8 cellular contexts compared by ENCODE assay signal in the genomic region with DNA sequence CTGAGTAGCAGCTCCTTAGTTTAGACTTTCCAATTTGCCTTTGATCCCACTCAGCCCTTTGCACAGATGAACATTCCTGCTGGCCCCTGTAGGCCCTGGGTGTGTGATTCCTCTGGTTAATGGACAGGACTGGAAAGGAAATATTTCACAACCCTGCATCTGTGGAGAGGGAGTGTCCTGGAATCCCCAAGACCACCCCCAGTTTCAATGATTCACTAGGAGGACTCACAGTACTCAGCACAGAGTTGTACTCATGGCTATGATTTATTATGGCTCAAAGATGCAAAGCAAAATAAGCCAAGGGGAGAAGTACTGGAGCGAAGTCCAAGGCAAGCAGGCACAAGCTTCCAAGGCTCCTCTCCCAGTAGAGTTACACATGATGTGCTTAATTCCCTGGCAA. TPM values are rescaled to one million over a fixed set of nuclear protein-coding genes. Genes with fewer than 3 reads are reported as not detected.
A peak's percentile ranks its signal among the peaks of the same experiment; 100 is the strongest.
DNase-seq lines count a peak whose midpoint lies in the region; ATAC-seq and TF ChIP-seq lines count a peak whose summit lies in the region.

No MANE protein-coding gene starts in this region.

- no peak overlapping the region for H3K4me3 Mint-ChIP-seq in CD4-positive, alpha-beta memory T cell

- ATAC-seq in Right ventricle myocardium inferior = peak; percentile 63
- ATAC-seq in HG02981 (IDR thresholded peaks at IDR 0.05; ENCODE audit: unreplicated experiment) = no peak

- H3K27me3 Mint-ChIP-seq in CD4-positive, alpha-beta memory T cell = no peaks in the 10 kb centered on the region

- CTCF ChIA-PET in CD4-positive, alpha-beta memory T cell (lab: Charles Lee; ENCODE audit: partially characterized antibody) = interaction anchor here (2.1 kb wide), 1 partner anchor 10 kb away, joined by 8 read pairs; no protein-coding TSS in a partner anchor

- H3K4me1 Mint-ChIP-seq in CD4-positive, alpha-beta memory T cell = no peaks in the 10 kb centered on the region

- peaks cover 0 to 3% (median 0%) of the 10 kb centered on the region in 8 donors for H3K9me3 Mint-ChIP-seq in CD4-positive, alpha-beta memory T cell

- H3K4me3 ChIP-seq in right atrium auricular region = no peak overlapping the region
- no peak overlapping the region for H3K4me3 ChIP-seq in epithelial cell of esophagus (ENCODE audit: low read length)
- no peak overlapping the region for H3K4me3 ChIP-seq in CD4-positive, alpha-beta memory T cell (ENCODE audit: low read length in 2 of 2)

- H3K36me3 Mint-ChIP-seq in CD4-positive, alpha-beta memory T cell = no peaks in the 10 kb centered on the region

- no peaks in the 10 kb centered on the region for H3K36me3 ChIP-seq in right atrium auricular region
- no peaks in the 10 kb centered on the region for H3K36me3 ChIP-seq in CD4-positive, alpha-beta memory T cell (ENCODE audit: insufficient read depth, low read length)

- POLR2A ChIA-PET in CD4-positive, alpha-beta memory T cell (lab: Charles Lee; ENCODE audit: partially characterized antibody) = no interaction called here

- peaks cover 0 to 26% of the 10 kb centered on the region in 2 donors for H3K4me1 ChIP-seq in right atrium auricular region
- no peaks in the 10 kb centered on the region for H3K4me1 ChIP-seq in CD4-positive, alpha-beta memory T cell (ENCODE audit: insufficient read depth, low read length)

- no peaks in the 10 kb centered on the region for H3K9me3 ChIP-seq in right atrium auricular region
- H3K9me3 ChIP-seq in CD4-positive, alpha-beta memory T cell (ENCODE audit: control insufficient read depth in 1 of 2, low read length in 2 of 2) = no peaks in the 10 kb centered on the region

- H3K27ac ChIP-seq in right atrium auricular region = peak overlapping the region in 1 of 2 donors; percentile 9
- no peak overlapping the region for H3K27ac ChIP-seq in CD4-positive, alpha-beta memory T cell (ENCODE audit: low read depth, low read length)

- no peaks in the 10 kb centered on the region for H3K27me3 ChIP-seq in right atrium auricular region
- H3K27me3 ChIP-seq in CD4-positive, alpha-beta memory T cell (ENCODE audit: insufficient read depth, low read length) = no peaks in the 10 kb centered on the region

- intact Hi-C loops in Right ventricle myocardium inferior (cut with DNase I) = loop anchor here (5.0 kb wide), 2 partner anchors 41 to 54 kb away; a partner anchor contains a TSS
- intact Hi-C loops in CD4-positive, alpha-beta memory T cell (cut with micrococcal nuclease) = no loop called here

- DNase-seq in Right ventricle myocardium inferior (ENCODE audit: missing footprints) (no peak), right atrium auricular region (ENCODE audit: low spot score) (no peak), epithelial cell of esophagus (ENCODE audit: low read depth) (peak; percentile 97), medulla oblongata (ENCODE audit: extremely low spot score) (peak; percentile 19), occipital lobe (lab: John Stamatoyannopoulos, UW) (no peak), ureter (ENCODE audit: low spot score) (no peak)
- DNase-seq in CD4-positive, alpha-beta memory T cell = no peak

- H3K27ac Mint-ChIP-seq in CD4-positive, alpha-beta memory T cell = no peak overlapping the region

- TF ChIP-seq CTCF in right atrium auricular region (IDR thresholded peaks at IDR 0.05) (no peak), epithelial cell of esophagus (IDR thresholded peaks at IDR 0.05; ENCODE audit: insufficient read depth, low read depth, low read length, missing control alignments) (no peak)

RNA-seq across cellular contexts. Expression of a gene that starts 42.4 kb away (rescaled TPM):
- 110 TPM for total RNA-seq in Right ventricle myocardium inferior
- total RNA-seq in right atrium auricular region = 10 to 100 TPM; 46.3 to 51.7 TPM
- 10 to 100 TPM in 1 of 2 experiments, 1 to 10 TPM in 1; 9.9 to 10.3 TPM for total RNA-seq in CD4-positive, alpha-beta memory T cell
- polyA plus RNA-seq in CD4-positive, alpha-beta memory T cell = 1 to 10 TPM; 2.4 to 7.7 TPM
- total RNA-seq in occipital lobe = 4.5 TPM
- 197 TPM for total RNA-seq in ureter

Comparison
In these comparisons a context has a peak if more than half of its experiments do, and no peak if none do; other contexts are left out.
1. DNase-seq: peak in epithelial cell of esophagus (single experiment) and medulla oblongata (single experiment); none in Right ventricle myocardium inferior (single experiment), right atrium auricular region (single experiment), CD4-positive, alpha-beta memory T cell (0 of 5), occipital lobe (single experiment) and ureter (single experiment).